9 cellular contexts compared by ENCODE assay signal in genomic region chr22:23251445-23252093, GRCh38.
A peak's percentile ranks its signal among the peaks of the same experiment; 100 is the strongest.
DNase-seq lines count a peak whose midpoint lies in the region; ATAC-seq and TF ChIP-seq lines count a peak whose summit lies in the region.
"Had no signal": no experiment of that assay in that cellular context is flagged by ENCODE, and none has a peak within 500 bp of the region (broad histone marks: within the 10 kb centered on the region; RNA-seq: fewer than 3 reads in every experiment).

No MANE protein-coding gene starts in this region.

- H3K27me3 Mint-ChIP-seq in HFFc6 (ENCODE audit: insufficient read depth) = peaks cover 3% of the 10 kb centered on the region

- TF ChIP-seq POLR2A in right lobe of liver (IDR thresholded peaks at IDR 0.05) = no peak
- TF ChIP-seq POLR2A in thyroid gland (IDR thresholded peaks at IDR 0.05) = no peak
- no peak for TF ChIP-seq POLR2A in upper lobe of left lung (IDR thresholded peaks at IDR 0.05)
- TF ChIP-seq POLR2A in tibial nerve (IDR thresholded peaks at IDR 0.05) = no peak

- no peak for TF ChIP-seq CTCF in HFFc6 (IDR thresholded peaks at IDR 0.05)
- no peak for TF ChIP-seq CTCF in right lobe of liver (IDR thresholded peaks at IDR 0.05)
- no peak for TF ChIP-seq CTCF in thyroid gland (IDR thresholded peaks at IDR 0.05)
- TF ChIP-seq CTCF in upper lobe of left lung (IDR thresholded peaks at IDR 0.05) = no peak
- TF ChIP-seq CTCF in tibial nerve (IDR thresholded peaks at IDR 0.05) = no peak

- no peaks in the 10 kb centered on the region for H3K36me3 Mint-ChIP-seq in HFFc6 (ENCODE audit: low read depth)
- H3K36me3 Mint-ChIP-seq in activated naive CD4-positive, alpha-beta T cell treated with anti-CD3 and anti-CD28 coated beads, Interleukin-2, amount 50 U/mL, for 72 hours = peaks cover 4 to 14% of the 10 kb centered on the region in 2 donors

- H3K4me1 ChIP-seq in right lobe of liver (peaks cover 0 to 44% (median 8%) of the 10 kb centered on the region in 4 donors), thyroid gland (peaks cover 24 to 45% of the 10 kb centered on the region in 2 donors), upper lobe of left lung (peaks cover 15 to 49% (median 26%) of the 10 kb centered on the region in 4 donors), tibial nerve (peaks cover 4 to 59% (median 5%) of the 10 kb centered on the region in 4 donors)

- H3K9me3 ChIP-seq in right lobe of liver = no peaks in the 10 kb centered on the region
- H3K9me3 ChIP-seq in thyroid gland = no peaks in the 10 kb centered on the region
- no peaks in the 10 kb centered on the region for H3K9me3 ChIP-seq in upper lobe of left lung
- H3K9me3 ChIP-seq in tibial nerve = no peaks in the 10 kb centered on the region

- in situ Hi-C loops in Caki2 (cut with HindIII; ENCODE audit: low pct_unique_long_range_greater_than_20kb, low sequenced_read_pairs) = no loop called here

- H3K4me3 Mint-ChIP-seq in HFFc6 = no peak overlapping the region

- no CpG with 5 or more reads among the region's 8 CpGs for WGBS in right lobe of liver (ENCODE audit: insufficient coverage, low coverage, low lambda C conversion rate, missing lambda C conversion rate)
- WGBS in thyroid gland, 2 donors = 81 to 88% methylated on average over 6 to 8 of the region's 8 CpGs
- WGBS in upper lobe of left lung, 2 donors = 80 to 84% methylated on average over 6 to 8 of the region's 8 CpGs
- 84 to 85% methylated on average over 7 to 8 of the region's 8 CpGs for WGBS in tibial nerve, 2 donors

- DNase-seq in Caki2 (ENCODE audit: low read depth) = peak; percentile 40
- peak; percentile 10 for DNase-seq in HFFc6
- DNase-seq in activated naive CD4-positive, alpha-beta T cell treated with anti-CD3 and anti-CD28 coated beads, Interleukin-2, amount 50 U/mL, for 72 hours (ENCODE audit: low spot score in 2 of 2) = no peak
- DNase-seq in right lobe of liver = peak in 1 of 3 donors; percentile 54
- DNase-seq in thyroid gland = no peak
- DNase-seq in upper lobe of left lung = no peak
- no peak for DNase-seq in tibial nerve (ENCODE audit: low spot score in 2 of 2)

- no peak overlapping the region for H3K4me3 ChIP-seq in right lobe of liver
- H3K4me3 ChIP-seq in thyroid gland (replicated peaks in 1 of 3) = no peak overlapping the region
- H3K4me3 ChIP-seq in upper lobe of left lung = no peak overlapping the region
- no peak overlapping the region for H3K4me3 ChIP-seq in tibial nerve
- H3K4me3 ChIP-seq: lung had no signal

- TF ChIP-seq EP300 in upper lobe of left lung (IDR thresholded peaks at IDR 0.05) = no peak
- no peak for TF ChIP-seq EP300 in tibial nerve (IDR thresholded peaks at IDR 0.05)

- H3K36me3 ChIP-seq in right lobe of liver = peaks cover 0 to 13% (median 0%) of the 10 kb centered on the region in 4 donors
- peaks cover 10 to 16% of the 10 kb centered on the region in 2 donors for H3K36me3 ChIP-seq in thyroid gland
- H3K36me3 ChIP-seq in upper lobe of left lung = peaks cover 0 to 27% (median 15%) of the 10 kb centered on the region in 4 donors
- peaks cover 0 to 21% (median 0%) of the 10 kb centered on the region in 3 donors for H3K36me3 ChIP-seq in tibial nerve

- no peaks in the 10 kb centered on the region for H3K9me3 Mint-ChIP-seq in HFFc6
- H3K9me3 Mint-ChIP-seq in activated naive CD4-positive, alpha-beta T cell treated with anti-CD3 and anti-CD28 coated beads, Interleukin-2, amount 50 U/mL, for 72 hours = no peaks in the 10 kb centered on the region

- intact Hi-C loops in right lobe of liver (cut with DNase I) = no loop called here
- intact Hi-C loops in thyroid gland (cut with DNase I) = no loop called here

- H3K27me3 ChIP-seq in right lobe of liver (no peaks in the 10 kb centered on the region), thyroid gland (no peaks in the 10 kb centered on the region), upper lobe of left lung (no peaks in the 10 kb centered on the region), tibial nerve (no peaks in the 10 kb centered on the region)

- no peak overlapping the region for H3K27ac Mint-ChIP-seq in HFFc6
- no peak overlapping the region for H3K27ac Mint-ChIP-seq in activated naive CD4-positive, alpha-beta T cell treated with anti-CD3 and anti-CD28 coated beads, Interleukin-2, amount 50 U/mL, for 72 hours

- H3K4me1 Mint-ChIP-seq in HFFc6 (ENCODE audit: low read depth) = peaks cover 21% of the 10 kb centered on the region

- ATAC-seq in activated naive CD4-positive, alpha-beta T cell treated with anti-CD3 and anti-CD28 coated beads, Interleukin-2, amount 50 U/mL, for 72 hours = peak; percentile 78 to 88
- peak in 3 of 4 donors; percentile 4 to 77 (median 46) for ATAC-seq in right lobe of liver
- no peak for ATAC-seq in GM18868 (IDR thresholded peaks at IDR 0.05; ENCODE audit: unreplicated experiment)
- ATAC-seq in upper lobe of left lung (ENCODE audit: low FRiP score in 2 of 2) = no peak

- peak overlapping the region in 2 of 3 donors; percentile 9 to 57 for H3K27ac ChIP-seq in right lobe of liver
- H3K27ac ChIP-seq in thyroid gland = no peak overlapping the region
- no peak overlapping the region for H3K27ac ChIP-seq in upper lobe of left lung
- peak overlapping the region in 1 of 4 donors; percentile 42 for H3K27ac ChIP-seq in tibial nerve

Comparison
In these comparisons a context has a peak if more than half of its experiments do, and no peak if none do; other contexts are left out.
1. DNase-seq: peak in Caki2 (single experiment) and HFFc6 (single experiment); none in activated naive CD4-positive, alpha-beta T cell treated with anti-CD3 and anti-CD28 coated beads, Interleukin-2, amount 50 U/mL, for 72 hours (0 of 2), thyroid gland (0 of 2), upper lobe of left lung (0 of 2) and tibial nerve (0 of 2).
2. ATAC-seq: peak in activated naive CD4-positive, alpha-beta T cell treated with anti-CD3 and anti-CD28 coated beads, Interleukin-2, amount 50 U/mL, for 72 hours (2 of 2) and right lobe of liver (3 of 4); none in GM18868 (single experiment) and upper lobe of left lung (0 of 2).
3. H3K27ac ChIP-seq: peak in right lobe of liver (2 of 3); none in thyroid gland (0 of 3) and upper lobe of left lung (0 of 4).